18 cellular contexts compared by ENCODE assay signal in the genomic region with DNA sequence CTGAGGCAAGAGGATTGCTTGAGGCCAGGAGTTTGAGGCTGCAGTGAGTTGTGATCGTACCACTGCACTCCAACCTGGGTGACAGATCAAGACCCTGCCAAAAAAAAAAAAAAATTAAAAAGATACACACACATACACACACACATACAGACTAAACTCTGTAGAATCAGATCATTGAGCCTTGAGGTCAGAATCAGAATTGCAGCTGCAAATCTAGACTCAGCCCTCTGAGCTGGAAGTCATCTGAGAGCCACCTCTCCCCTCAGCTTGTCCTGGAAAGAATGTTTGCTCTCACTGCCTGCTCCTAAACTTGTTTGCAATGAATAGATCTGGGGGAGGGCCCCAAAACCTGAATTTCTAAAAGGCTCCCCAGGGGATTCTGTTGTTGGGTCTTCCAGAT. TPM values are rescaled to one million over a fixed set of nuclear protein-coding genes. Genes with fewer than 3 reads are reported as not detected.
DNase-seq lines count a peak whose midpoint lies in the region; ATAC-seq and TF ChIP-seq lines count a peak whose summit lies in the region.
"Had no signal": no experiment of that assay in that cellular context is flagged by ENCODE, and none has a peak within 500 bp of the region (broad histone marks: within the 10 kb centered on the region; RNA-seq: fewer than 3 reads in every experiment).

No MANE protein-coding gene starts in this region.

- DNase-seq in SK-N-SH (no peak), endodermal cell (no peak), thyroid gland (peak in 1 of 2 donors; percentile 35)
- DNase-seq in activated effector memory CD4-positive, alpha-beta T cell treated with Interleukin-2 at 50 U/mL for 16 hours: no peak
- no peak for DNase-seq in activated CD4-positive, alpha-beta memory T cell treated with anti-CD3 and anti-CD28 coated beads for 36 hours
- DNase-seq: activated gamma-delta T cell; NCI-H1048; NK-92 treated with Interleukin-12 subunit alpha and Interleukin-12 subunit beta, amount 100 ng/mL, for 24 hours; right cardiac atrium; stimulated activated CD4-positive, alpha-beta T cell treated with anti-CD3 and anti-CD28 coated beads, Interleukin-1b, Interleukin-23, amount 100 ng/mL, for 48 hours; T-helper 1 cell had no signal

- H3K27me3 Mint-ChIP-seq in endodermal cell (ENCODE audit: insufficient read depth): peaks cover 6% of the 10 kb centered on the region
- H3K27me3 Mint-ChIP-seq in activated CD4-positive, alpha-beta memory T cell treated with anti-CD3 and anti-CD28 coated beads for 36 hours: peaks cover 31% of the 10 kb centered on the region

- H3K36me3 Mint-ChIP-seq in endodermal cell (ENCODE audit: low read depth): no peaks in the 10 kb centered on the region
- H3K36me3 Mint-ChIP-seq in activated CD4-positive, alpha-beta memory T cell treated with anti-CD3 and anti-CD28 coated beads for 36 hours: no peaks in the 10 kb centered on the region
- H3K36me3 Mint-ChIP-seq: mesothelial cell of epicardium had no signal

- CTCF ChIA-PET in SK-N-SH (lab: Yijun Ruan, JAX): interaction anchor here (0.6 to 9.3 kb wide), 24 partner anchors 13 to 254 kb away, joined by 3 to 267 read pairs (median 6); a partner anchor contains a TSS
- CTCF ChIA-PET in activated CD4-positive, alpha-beta memory T cell treated with anti-CD3 and anti-CD28 coated beads for 36 hours (lab: Charles Lee): interaction anchor here (0.8 to 6.7 kb wide), 14 partner anchors 10 to 256 kb away, joined by 3 to 324 read pairs (median 6); a partner anchor contains a TSS

- peak; percentile 22; the same call in 1 of the 2 replicates for TF ChIP-seq CTCF in SK-N-SH (IDR thresholded peaks at IDR 0.05)
- TF ChIP-seq CTCF in Loucy (conservative IDR thresholded peaks at IDR 0.05; ENCODE audit: low read length): 0 out of 2 replicates have a peak, but pooled peaks have one; percentile 10
- TF ChIP-seq CTCF in endodermal cell (conservative IDR thresholded peaks at IDR 0.05): peak; percentile 50
- peak in 3 of 6 experiments; percentile 43 to 70 (median 45) for TF ChIP-seq CTCF in thyroid gland (IDR thresholded peaks at IDR 0.05)

- intact Hi-C loops in thyroid gland (cut with DNase I): loop anchor here (2.0 kb wide), 1 partner anchor 141 kb away; no protein-coding TSS in a partner anchor
- intact Hi-C loops in activated CD4-positive, alpha-beta memory T cell treated with anti-CD3 and anti-CD28 coated beads for 36 hours (cut with micrococcal nuclease): no loop called here

- no peaks in the 10 kb centered on the region for H3K9me3 Mint-ChIP-seq in endodermal cell
- H3K9me3 Mint-ChIP-seq in activated CD4-positive, alpha-beta memory T cell treated with anti-CD3 and anti-CD28 coated beads for 36 hours: no peaks in the 10 kb centered on the region
- H3K9me3 Mint-ChIP-seq: mesothelial cell of epicardium had no signal

- TF ChIP-seq POLR2A in thyroid gland (IDR thresholded peaks at IDR 0.05): peak in 1 of 2 donors; percentile 15

- H3K9ac ChIP-seq in SK-N-SH: no peak overlapping the region
- no peak overlapping the region for H3K9ac ChIP-seq in Loucy (ENCODE audit: low read depth, low read length, poor library complexity, severe bottlenecking)
- no peak overlapping the region for H3K9ac ChIP-seq in endodermal cell (ENCODE audit: extremely low read depth, low read length, poor library complexity, severe bottlenecking)

- H3K4me3 ChIP-seq in SK-N-SH (ENCODE audit: low read depth in 2 of 2, low read length in 1 of 2) (no peak overlapping the region), Loucy (ENCODE audit: low read length, poor library complexity, severe bottlenecking) (no peak overlapping the region), endodermal cell (ENCODE audit: low read length) (no peak overlapping the region), thyroid gland (replicated peaks in 1 of 3) (no peak overlapping the region)

- no peaks in the 10 kb centered on the region for H3K36me3 ChIP-seq in SK-N-SH (replicated peaks in 1 of 2; ENCODE audit: control insufficient read depth in 1 of 2, insufficient read depth in 2 of 2, low read length in 1 of 2)
- H3K36me3 ChIP-seq in Loucy (ENCODE audit: insufficient read depth, low read length): no peaks in the 10 kb centered on the region
- H3K36me3 ChIP-seq in endodermal cell (ENCODE audit: control insufficient read depth, insufficient read depth, low read length): no peaks in the 10 kb centered on the region
- no peaks in the 10 kb centered on the region for H3K36me3 ChIP-seq in thyroid gland
- H3K36me3 ChIP-seq: neutrophil had no signal

- no peak overlapping the region for H2AFZ ChIP-seq in SK-N-SH (ENCODE audit: low read depth)
- H2AFZ ChIP-seq in Loucy (ENCODE audit: low read length): no peak overlapping the region

- POLR2A ChIA-PET in SK-N-SH (lab: Yijun Ruan, JAX): no interaction called here
- POLR2A ChIA-PET in activated CD4-positive, alpha-beta memory T cell treated with anti-CD3 and anti-CD28 coated beads for 36 hours (lab: Charles Lee): interaction anchor here (0.6 kb wide), 1 partner anchor 113 kb away, joined by 3 read pairs; no protein-coding TSS in a partner anchor

- H3K27me3 ChIP-seq in SK-N-SH (ENCODE audit: insufficient read depth): peaks cover 6% of the 10 kb centered on the region
- H3K27me3 ChIP-seq in Loucy (ENCODE audit: insufficient read depth, low read length, poor library complexity, severe bottlenecking): no peaks in the 10 kb centered on the region
- H3K27me3 ChIP-seq in endodermal cell (ENCODE audit: control insufficient read depth, insufficient read depth, low read length, poor library complexity, severe bottlenecking): no peaks in the 10 kb centered on the region
- H3K27me3 ChIP-seq in thyroid gland: no peaks in the 10 kb centered on the region

- H4K20me1 ChIP-seq in SK-N-SH (ENCODE audit: insufficient read depth) (no peaks in the 10 kb centered on the region), Loucy (ENCODE audit: insufficient read depth, low read length, poor library complexity, severe bottlenecking) (no peaks in the 10 kb centered on the region)

- no peaks in the 10 kb centered on the region for H3K9me3 ChIP-seq in SK-N-SH
- no peaks in the 10 kb centered on the region for H3K9me3 ChIP-seq in Loucy (ENCODE audit: insufficient read depth, low read depth, low read length)
- H3K9me3 ChIP-seq in endodermal cell (ENCODE audit: control insufficient read depth, low read length): no peaks in the 10 kb centered on the region
- H3K9me3 ChIP-seq in thyroid gland: no peaks in the 10 kb centered on the region
- H3K9me3 ChIP-seq: neutrophil had no signal

- TF ChIP-seq RAD21 in SK-N-SH (IDR thresholded peaks at IDR 0.05; ENCODE audit: low read length): no peak

- H3K79me2 ChIP-seq in SK-N-SH (ENCODE audit: insufficient read depth): no peaks in the 10 kb centered on the region
- H3K79me2 ChIP-seq in Loucy (ENCODE audit: insufficient read depth, low read length): no peaks in the 10 kb centered on the region

- H3K4me1 Mint-ChIP-seq in endodermal cell: peaks cover 16% of the 10 kb centered on the region
- peaks cover 2% of the 10 kb centered on the region for H3K4me1 Mint-ChIP-seq in activated CD4-positive, alpha-beta memory T cell treated with anti-CD3 and anti-CD28 coated beads for 36 hours (ENCODE audit: low read depth)

- ATAC-seq in SK-N-SH treated with all-trans-retinoic acid at 6 μM for 48 hours (no peak), HG03175 (IDR thresholded peaks at IDR 0.05; ENCODE audit: unreplicated experiment) (no peak)
- ATAC-seq: activated CD4-positive, CD25-positive, alpha-beta regulatory T cell treated with anti-CD3 and anti-CD28 coated beads, Interleukin-2, amount 50 U/mL, for 24 hours; right cardiac atrium had no signal

- H3K4me1 ChIP-seq in SK-N-SH (ENCODE audit: control insufficient read depth in 1 of 2, insufficient read depth in 2 of 2, low read depth in 1 of 2, low read length in 1 of 2) (peaks cover 0 to 3% of the 10 kb centered on the region in 2 experiments; a peak in 1 of 4 replicates), Loucy (ENCODE audit: insufficient read depth, low read length, poor library complexity, severe bottlenecking) (peaks cover 3% of the 10 kb centered on the region), endodermal cell (ENCODE audit: control insufficient read depth, insufficient read depth, low read length) (no peaks in the 10 kb centered on the region), thyroid gland (peaks cover 27 to 32% of the 10 kb centered on the region in 2 donors)

- H3K27ac Mint-ChIP-seq in endodermal cell: no peak overlapping the region
- no peak overlapping the region for H3K27ac Mint-ChIP-seq in activated CD4-positive, alpha-beta memory T cell treated with anti-CD3 and anti-CD28 coated beads for 36 hours

- H3F3A ChIP-seq in SK-N-SH (replicated peaks; ENCODE audit: insufficient read depth) (no peaks in the 10 kb centered on the region), Loucy (ENCODE audit: low read depth) (no peaks in the 10 kb centered on the region)

- no peak for TF ChIP-seq EP300 in SK-N-SH (IDR thresholded peaks at IDR 0.05; ENCODE audit: borderline replicate concordance in 1 of 2, low read depth in 1 of 2, low read length in 1 of 2)

- no peak overlapping the region for H3K4me3 Mint-ChIP-seq in endodermal cell
- H3K4me3 Mint-ChIP-seq in activated CD4-positive, alpha-beta memory T cell treated with anti-CD3 and anti-CD28 coated beads for 36 hours: no peak overlapping the region
- H3K4me3 Mint-ChIP-seq: mesothelial cell of epicardium had no signal

- no peak overlapping the region for H3K27ac ChIP-seq in SK-N-SH (ENCODE audit: low read depth in 2 of 2, low read length in 1 of 2)
- H3K27ac ChIP-seq in endodermal cell (ENCODE audit: low read depth, low read length): no peak overlapping the region
- peak overlapping the region; percentile 75 to 82 (median 77) for H3K27ac ChIP-seq in thyroid gland
- H3K27ac ChIP-seq: neutrophil had no signal

- H3K9me2 ChIP-seq in SK-N-SH (no peaks in the 10 kb centered on the region), Loucy (replicated peaks; ENCODE audit: low read depth, low read length) (no peaks in the 10 kb centered on the region)

- WGBS in SK-N-SH (ENCODE audit: low lambda C conversion rate): 50% methylated on average over 1 of the region's 1 CpG
- WGBS in endodermal cell (ENCODE audit: insufficient coverage in 1 of 2, insufficient read length in 1 of 2), 2 experiments: 100% methylated on average over 1 of the region's 1 CpG; no CpG with 5 or more reads in 1 of the 2 experiments
- 86 to 91% methylated on average over 1 of the region's 1 CpG for WGBS in thyroid gland, 2 donors

- H3K4me2 ChIP-seq in SK-N-SH (no peak overlapping the region), Loucy (ENCODE audit: low read depth, low read length, poor library complexity, severe bottlenecking) (no peak overlapping the region)

RNA-seq across cellular contexts. Expression of a gene that starts 41.4 kb away (rescaled TPM):
- polyA plus RNA-seq in SK-N-SH (2012; rRNA removed): not detected in 2 replicates
- polyA plus RNA-seq in SK-N-SH (2012; cell fraction: cytosol; rRNA removed): 0.01 TPM in 1 of 2 replicates, not detected in the other
- not detected in 2 replicates for polyA plus RNA-seq in SK-N-SH (2012; cell fraction: nucleus; rRNA removed)
- total RNA-seq in endodermal cell (under 1 TPM; 0.31 to 0.51 TPM), thyroid gland (1 to 10 TPM in 3 of 4 donors, under 1 TPM in 1; 0.40 to 3.8 (median 3.2) TPM)
- 0.18 TPM for polyA plus RNA-seq in endodermal cell (2013, experiment 1 of 2)
- polyA plus RNA-seq in endodermal cell (2013, experiment 2 of 2): 0.21 TPM
- not detected for total RNA-seq in activated CD4-positive, alpha-beta memory T cell treated with anti-CD3 and anti-CD28 coated beads for 36 hours
- total RNA-seq: G401 had no signal

RNA-seq across cellular contexts. Expression of a gene that starts 44.6 kb away (rescaled TPM):
- 0.03 TPM in 1 of 2 replicates, not detected in the other for polyA plus RNA-seq in SK-N-SH (2012; rRNA removed)
- 0.03 and 0.04 TPM in 2 replicates for polyA plus RNA-seq in SK-N-SH (2012; cell fraction: cytosol; rRNA removed)
- polyA plus RNA-seq in SK-N-SH (2012; cell fraction: nucleus; rRNA removed): 0.06 and 0.08 TPM in 2 replicates
- total RNA-seq in endodermal cell (1 to 10 TPM; 3.8 to 7.6 TPM), thyroid gland (1 to 10 TPM in 2 of 4 donors, under 1 TPM in 2; 0.27 to 4.8 (median 0.65) TPM)
- 2.0 TPM for polyA plus RNA-seq in endodermal cell (2013, experiment 1 of 2)
- 1.8 TPM for polyA plus RNA-seq in endodermal cell (2013, experiment 2 of 2)
- total RNA-seq in activated CD4-positive, alpha-beta memory T cell treated with anti-CD3 and anti-CD28 coated beads for 36 hours: not detected
- total RNA-seq: G401 had no signal

Comparison
In these comparisons a context has a peak if more than half of its experiments do, and no peak if none do; other contexts are left out.
1. H3K27ac ChIP-seq: peak in thyroid gland (3 of 3); none in SK-N-SH (0 of 2) and endodermal cell (single experiment).